ENCODE assay signal across 1 cellular context in the genomic region with DNA sequence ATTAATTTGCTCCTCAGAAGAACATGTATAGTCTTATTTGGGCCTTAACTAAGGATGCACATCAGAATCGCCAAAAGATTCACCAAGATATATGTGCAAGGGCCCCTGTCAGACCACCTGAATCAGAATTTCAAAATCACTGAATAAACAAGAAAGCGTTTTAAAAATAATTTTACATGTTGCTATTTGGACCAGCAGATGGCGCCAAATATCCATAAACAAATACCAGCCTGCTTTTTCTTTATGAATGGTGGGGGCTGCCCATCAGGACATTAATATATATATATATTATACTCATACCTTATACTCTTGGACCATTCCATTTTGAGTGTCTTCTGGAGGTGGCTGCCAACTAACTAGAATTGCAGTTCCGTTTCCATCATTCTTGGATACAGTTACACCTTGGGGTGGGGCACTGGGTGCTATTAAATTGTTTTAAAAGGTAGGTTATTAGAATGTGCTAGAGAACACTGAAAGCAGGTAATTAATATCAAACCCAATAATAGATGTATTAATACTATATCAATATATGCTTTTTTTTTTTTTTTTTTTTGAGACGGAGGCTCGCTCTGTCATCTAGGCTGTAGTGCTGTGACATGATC.
TF ChIP-seq lines count a peak whose summit lies in the region.

No MANE protein-coding gene starts in this region.

TF ChIP-seq in H1, 55 proteins besides CTCF, POLR2A, EP300 and RAD21 (continued from another document):
- TF ChIP-seq MAFK (IDR thresholded peaks at IDR 0.05; ENCODE audit: low read depth, low read length) = no peak
- TF ChIP-seq KDM4A (IDR thresholded peaks at IDR 0.05; ENCODE audit: low read depth, low read length, severe bottlenecking) = no peak
- no peak for TF ChIP-seq SRF (IDR thresholded peaks at IDR 0.05; ENCODE audit: low read depth, low read length)
- TF ChIP-seq PHF8 (conservative IDR thresholded peaks at IDR 0.05; ENCODE audit: low read depth, low read length) = no peak
- TF ChIP-seq JUN (IDR thresholded peaks at IDR 0.05; ENCODE audit: low read depth, low read length) = no peak
- TF ChIP-seq KDM5A (IDR thresholded peaks at IDR 0.05; ENCODE audit: low read length) = no peak
- TF ChIP-seq SP2 (IDR thresholded peaks at IDR 0.05; ENCODE audit: low read length) = no peak
- TF ChIP-seq TEAD4 (IDR thresholded peaks at IDR 0.05; ENCODE audit: low read depth, low read length) = no peak
- TF ChIP-seq SIX5 (IDR thresholded peaks at IDR 0.05; ENCODE audit: low read depth, low read length) = no peak
- no peak for TF ChIP-seq KDM1A (IDR thresholded peaks at IDR 0.05; ENCODE audit: borderline replicate concordance, low read length)
- TF ChIP-seq TAF1 (IDR thresholded peaks at IDR 0.05; ENCODE audit: low read depth, low read length) = no peak
- no peak for TF ChIP-seq JUND (IDR thresholded peaks at IDR 0.05; ENCODE audit: low read length)
- no peak for TF ChIP-seq TAF7 (optimal IDR thresholded peaks at IDR 0.05; ENCODE audit: borderline replicate concordance, low read depth, low read length)
- TF ChIP-seq, protein P1, sequence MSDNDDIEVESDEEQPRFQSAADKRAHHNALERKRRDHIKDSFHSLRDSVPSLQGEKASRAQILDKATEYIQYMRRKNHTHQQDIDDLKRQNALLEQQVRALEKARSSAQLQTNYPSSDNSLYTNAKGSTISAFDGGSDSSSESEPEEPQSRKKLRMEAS (IDR thresholded peaks at IDR 0.05) = no peak
- no peak for TF ChIP-seq ZNF274 (IDR thresholded peaks at IDR 0.05; ENCODE audit: borderline replicate concordance, extremely low read depth, low read length)
- no peak for TF ChIP-seq SIN3A (conservative IDR thresholded peaks at IDR 0.05 in 1 of 2, IDR thresholded peaks at IDR 0.05 in 1 of 2; ENCODE audit: low read depth in 1 of 2, low read length in 2 of 2)
